Comparison of ENCODE assay signal across 28 cellular contexts in the genomic region with DNA sequence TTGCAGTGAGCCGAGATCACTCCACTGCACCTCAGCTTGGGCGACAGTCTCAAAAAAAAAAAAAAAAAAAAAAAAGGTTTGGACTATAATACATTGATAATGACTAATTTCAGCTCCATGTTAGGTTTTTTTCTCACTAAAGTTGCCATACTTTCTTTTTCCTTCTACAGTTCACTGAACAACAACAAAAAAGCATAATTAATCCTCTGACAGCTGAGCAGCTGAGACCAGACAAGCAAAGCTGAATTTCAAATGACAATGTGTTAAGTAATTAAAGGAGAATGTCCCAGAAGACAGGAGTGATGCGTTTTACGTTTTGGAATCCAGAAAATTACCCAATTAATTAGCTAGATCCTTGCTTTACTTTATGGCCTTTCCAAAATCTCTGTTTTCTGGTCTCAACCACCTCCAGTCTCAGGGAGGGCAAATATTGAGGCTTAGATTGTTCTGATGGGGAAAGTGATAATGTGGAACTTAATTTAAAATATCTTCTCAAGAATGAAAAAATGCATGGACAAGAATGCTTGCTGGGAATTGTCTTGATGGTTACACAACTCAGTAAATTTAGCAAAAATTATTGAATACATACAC. TPM values are rescaled to one million over a fixed set of nuclear protein-coding genes. Genes with fewer than 3 reads are reported as not detected.
A peak's percentile ranks its signal among the peaks of the same experiment; 100 is the strongest.
DNase-seq lines count a peak whose midpoint lies in the region; ATAC-seq, FAIRE-seq and TF ChIP-seq lines count a peak whose summit lies in the region.
"Had no signal": no experiment of that assay in that cellular context is flagged by ENCODE, and none has a peak within 500 bp of the region (broad histone marks: within the 10 kb centered on the region; RNA-seq: fewer than 3 reads in every experiment).

No MANE protein-coding gene starts in this region.

- in situ Hi-C loops in GM23248 (cut with MboI) = no loop called here
- in situ Hi-C loops in GM12878 (cut with MboI) = no loop called here

- H2AFZ ChIP-seq in GM23248 (peak overlapping the region; percentile 66), GM12878 (ENCODE audit: control insufficient read depth, low read depth, low read length) (no peak overlapping the region)

- no peak for TF ChIP-seq EP300 in GM12878 (IDR thresholded peaks at IDR 0.05; ENCODE audit: borderline replicate concordance in 1 of 2, control insufficient read depth in 1 of 2, low read depth in 2 of 2, low read length in 2 of 2)

- RAD21 ChIA-PET in GM12878 (lab: Charles Lee; ENCODE audit: unreplicated experiment) = interaction anchor here (0.7 kb wide), 1 partner anchor 9 kb away, joined by 6 read pairs; no protein-coding TSS in a partner anchor

- no peaks in the 10 kb centered on the region for H3K27me3 ChIP-seq in GM23248 (replicated peaks; ENCODE audit: insufficient read depth)
- no peaks in the 10 kb centered on the region for H3K27me3 ChIP-seq in GM12878 (replicated peaks in 1 of 2; ENCODE audit: control insufficient read depth in 2 of 2, insufficient read depth in 2 of 2, low read length in 1 of 2)
- H3K27me3 ChIP-seq: BE2C, MG63 had no signal

- H3K4me1 ChIP-seq in GM23248 (ENCODE audit: insufficient read depth) (peaks cover 43% of the 10 kb centered on the region), GM12878 (ENCODE audit: control insufficient read depth, insufficient read depth, low read length) (no peaks in the 10 kb centered on the region), kidney (ENCODE audit: control insufficient read depth in 1 of 2, insufficient read depth in 1 of 2, low read depth in 1 of 2, low read length in 2 of 2) (no peaks in the 10 kb centered on the region)
- H3K4me1 ChIP-seq: BE2C had no signal

- intact Hi-C loops in GM12878 (cut with micrococcal nuclease; ENCODE audit: unreplicated experiment) (no loop called here), kidney (cut with DNase I) (no loop called here)

- peaks cover 33% of the 10 kb centered on the region for H3F3A ChIP-seq in GM23248 (ENCODE audit: insufficient read depth)

- H3K4me3 ChIP-seq in AG10803 (ENCODE audit: low read length) (no peak overlapping the region), GM23248 (no peak overlapping the region), GM12878 (no peak overlapping the region), kidney (ENCODE audit: low read length in 2 of 2) (no peak overlapping the region)
- H3K4me3 ChIP-seq: MG63 had no signal

- WGBS in GM23248 (ENCODE audit: low coverage in 1 of 2, low lambda C conversion rate in 2 of 2, missing lambda C conversion rate in 2 of 2), 2 experiments = 32 to 40% methylated on average over 4 of the region's 4 CpGs
- WGBS in GM12878 (ENCODE audit: insufficient coverage, insufficient replicate concordance, low lambda C conversion rate, missing lambda C conversion rate) = 57% methylated on average over 3 of the region's 4 CpGs

- H3K9ac ChIP-seq in GM23248 (no peak overlapping the region), GM12878 (ENCODE audit: control insufficient read depth, insufficient read depth, low read length) (no peak overlapping the region), kidney (ENCODE audit: low read length in 2 of 2) (no peak overlapping the region)

- H3K79me2 ChIP-seq in GM23248 (ENCODE audit: insufficient read depth) (no peaks in the 10 kb centered on the region), GM12878 (ENCODE audit: control insufficient read depth, insufficient read depth, low read length) (no peaks in the 10 kb centered on the region)

- TF ChIP-seq CTCF in AG10803 (conservative IDR thresholded peaks at IDR 0.05; ENCODE audit: low read length) (no peak), GM12878 (IDR thresholded peaks at IDR 0.05 in 2 of 3, conservative IDR thresholded peaks at IDR 0.05 in 1 of 3; ENCODE audit: control insufficient read depth in 2 of 3, extremely low read depth in 1 of 3, insufficient read depth in 1 of 3, low read depth in 3 of 3, low read length in 3 of 3) (no peak), kidney (IDR thresholded peaks at IDR 0.05; ENCODE audit: borderline replicate concordance, extremely low read depth, insufficient read depth) (no peak)

- FAIRE-seq in GM12878 (lab: Jason Lieb, UNC) = peak; percentile 18
- FAIRE-seq in kidney (lab: Jason Lieb, UNC) = no peak
- FAIRE-seq: GM12892, GM19239, HepG2 had no signal

- H3K9me3 ChIP-seq in GM23248 (ENCODE audit: low read depth) (no peaks in the 10 kb centered on the region), GM12878 (replicated peaks; ENCODE audit: control insufficient read depth, insufficient read depth, low read length) (no peaks in the 10 kb centered on the region), kidney (ENCODE audit: control insufficient read depth in 1 of 2, low read length in 2 of 2) (no peaks in the 10 kb centered on the region)
- H3K9me3 ChIP-seq: BE2C, MG63 had no signal

- no peaks in the 10 kb centered on the region for H3K36me3 ChIP-seq in GM23248 (ENCODE audit: low read depth)
- H3K36me3 ChIP-seq in GM12878 (ENCODE audit: control insufficient read depth in 2 of 2, insufficient read depth in 2 of 2, low read length in 1 of 2) = no peaks in the 10 kb centered on the region
- no peaks in the 10 kb centered on the region for H3K36me3 ChIP-seq in kidney (ENCODE audit: control insufficient read depth in 1 of 2, insufficient read depth in 2 of 2, low read length in 2 of 2)
- H3K36me3 ChIP-seq: BE2C, MG63 had no signal

- 0 out of 2 replicates have a peak overlapping the region, but pooled peaks have one; percentile 16 for H3K27ac ChIP-seq in GM23248
- no peak overlapping the region for H3K27ac ChIP-seq in GM12878 (ENCODE audit: control insufficient read depth, insufficient read depth)
- no peak overlapping the region for H3K27ac ChIP-seq in kidney (ENCODE audit: low read depth in 2 of 2, low read length in 2 of 2)
- H3K27ac ChIP-seq: RWPE1 had no signal

- CTCF ChIA-PET in GM12878 (lab: Yijun Ruan, JAX) = interaction anchor here (0.9 to 1.0 kb wide), 2 partner anchors 9 to 11 kb away, joined by 3 to 6 read pairs; no protein-coding TSS in a partner anchor

- POLR2A ChIA-PET in GM12878 (lab: Charles Lee) = interaction anchor here (0.5 to 1.2 kb wide), 3 partner anchors 17 to 1189 kb away, joined by 3 to 10 read pairs (median 9); no protein-coding TSS in a partner anchor

- H3K9me2 ChIP-seq in GM23248 (ENCODE audit: insufficient read depth) = no peaks in the 10 kb centered on the region

- 0 out of 3 replicates have a peak, but pooled peaks have one; percentile 17 for ATAC-seq in GM12878
- ATAC-seq in HG02678 (IDR thresholded peaks at IDR 0.05; ENCODE audit: unreplicated experiment) = no peak
- ATAC-seq: HCT116, HepG2, Panc1 had no signal

- H3K4me2 ChIP-seq in GM23248 (ENCODE audit: unreplicated experiment) (no peak overlapping the region), GM12878 (ENCODE audit: control insufficient read depth, insufficient read depth) (no peak overlapping the region)

- no peaks in the 10 kb centered on the region for H4K20me1 ChIP-seq in GM23248 (ENCODE audit: insufficient read depth)
- no peaks in the 10 kb centered on the region for H4K20me1 ChIP-seq in GM12878 (ENCODE audit: control insufficient read depth, insufficient read depth)

- TF ChIP-seq POLR2A in GM12878 (IDR thresholded peaks at IDR 0.05; ENCODE audit: low read depth, low read length) = no peak

- SMC1A ChIA-PET in GM12878 (lab: Charles Lee; ENCODE audit: uncharacterized antibody, unreplicated experiment) = interaction anchor here (0.9 to 4.6 kb wide), 5 partner anchors 9 to 511 kb away, joined by 3 to 22 read pairs (median 3); no protein-coding TSS in a partner anchor

- TF ChIP-seq RAD21 in GM12878 (IDR thresholded peaks at IDR 0.05; ENCODE audit: insufficient read depth, low read depth, low read length) = no peak

- no TSS peak for BruUV-seq in GM12878 (replicated peaks; lab: Mats Ljungman, UMichigan)

- DNase-seq in AG10803 (ENCODE audit: low read depth) (peak; percentile 67), GM23248 (no peak), GM12878 (ENCODE audit: low read depth, low spot score) (no peak), left kidney (ENCODE audit: low read depth, low spot score) (peak; percentile 14), kidney (no peak), pons (ENCODE audit: low spot score) (no peak), OCI-M1 (lab: John Stamatoyannopoulos, UW) (no peak)
- DNase-seq: BE2C; CD8-positive, alpha-beta memory T cell; DMS 273 treated with DMSO at 0.1 percent for 48 hours; DMS79; GF-D8; KBM-7; MG63; NCI-H1105 treated with DMSO at 0.1 percent for 48 hours; NCI-H1694 treated with DMSO at 0.1 percent for 48 hours; NCI-H2081 treated with DMSO at 0.1 percent for 48 hours; NCI-H2171 treated with DMSO at 0.1 percent for 48 hours; NCI-H524; NCI-H774; SHP77 had no signal

TF ChIP-seq in GM12878, 131 proteins besides CTCF, POLR2A, EP300 and RAD21 (continues in another document):
- TF ChIP-seq CBX3 (IDR thresholded peaks at IDR 0.05; ENCODE audit: borderline replicate concordance, low read depth) (no peak), GATAD2B (conservative IDR thresholded peaks at IDR 0.05; ENCODE audit: low read depth) (no peak), TCF3 (IDR thresholded peaks at IDR 0.05; ENCODE audit: borderline replicate concordance, insufficient read depth, low read depth, low read length) (no peak), SUPT20H (IDR thresholded peaks at IDR 0.05; ENCODE audit: borderline replicate concordance, control insufficient read depth, low read depth, low read length) (no peak)

RNA-seq across cellular contexts. Expression of a gene that starts 17.5 kb away (rescaled TPM):
- total RNA-seq in GM23248 (2014; rRNA removed; shearing (Covaris generic)) = 2.5 and 5.8 TPM in 2 replicates
- 9.3 and 11.1 TPM in 2 replicates for polyA plus RNA-seq in GM23248 (2016; fragmentation: Nextera tagmentation; extraction: Ambion mirVana)
- 68.2 and 74.3 TPM in 2 replicates for total RNA-seq in GM12878 (2013; cell fraction: nucleolus; rRNA removed)
- total RNA-seq in GM12878 (2014; rRNA removed) = 7.8 and 8.7 TPM in 2 replicates
- total RNA-seq in GM12878 (2014; rRNA removed; fragmentation: Illumina TruSeq; extraction: Trizol) = 11.7 and 12.4 TPM in 2 replicates
- total RNA-seq in GM12878 (2021) = 7.3 and 9.3 TPM in 2 replicates
- 4.2 TPM for polyA plus RNA-seq in GM12878 (2011; ENCODE audit: low read depth)
- 2.6 and 4.0 TPM in 2 replicates for polyA plus RNA-seq in GM12878 (2011; rRNA removed)
- polyA plus RNA-seq in GM12878 (2011; cell fraction: cytosol; rRNA removed) = 0.52 and 0.55 TPM in 2 replicates
- polyA plus RNA-seq in GM12878 (2011; cell fraction: nucleus; rRNA removed) = 2.0 and 2.6 TPM in 2 replicates
- 4.8 and 6.8 TPM in 2 replicates for polyA plus RNA-seq in GM12878 (2012)
- 11.1 and 15.6 TPM in 2 replicates for polyA plus RNA-seq in GM12878 (2014; fragmentation: Illumina TruSeq; extraction: Trizol)
- polyA plus RNA-seq in GM12878 (2014; fragmentation: Nextera tagmentation; extraction: Ambion mirVana) = 1 to 10 TPM; 6.6 to 9.1 TPM
- 5.8 and 7.5 TPM in 2 replicates for polyA plus RNA-seq in GM12878 (2014; rRNA removed)
- polyA plus RNA-seq in GM12878 (2016; fragmentation: Nextera tagmentation; extraction: Ambion mirVana) = 10 to 100 TPM; 11.3 to 11.4 TPM
- 1.6 and 1.7 TPM in 2 replicates for polyA minus RNA-seq in GM12878 (2011; rRNA and poly(A)+ RNA removed)
- 1.1 and 1.5 TPM in 2 replicates for polyA minus RNA-seq in GM12878 (2011; cell fraction: cytosol; rRNA and poly(A)+ RNA removed)
- 2.3 and 4.8 TPM in 2 replicates for polyA minus RNA-seq in GM12878 (2011; cell fraction: nucleus; rRNA and poly(A)+ RNA removed)
- 10.5 TPM for total RNA-seq in kidney
- 7.9 TPM for polyA plus RNA-seq in kidney (ENCODE audit: insufficient read depth, low read depth, low replicate concordance)

Comparison
In these comparisons a context has a peak if more than half of its experiments do, and no peak if none do; other contexts are left out.
1. DNase-seq: peak in AG10803 (single experiment) and left kidney (single experiment); none in GM23248 (single experiment), GM12878 (single experiment), kidney (single experiment), pons (single experiment) and OCI-M1 (single experiment).